ENCODE assay signal across 1 cellular context in genomic region chr22:37726240-37726887, GRCh38.
TF ChIP-seq lines count a peak whose summit lies in the region.

No MANE protein-coding gene starts in this region.

TF ChIP-seq in H1, 55 proteins besides CTCF, POLR2A, EP300 and RAD21:
- TF ChIP-seq SIN3A (conservative IDR thresholded peaks at IDR 0.05 in 1 of 2, IDR thresholded peaks at IDR 0.05 in 1 of 2; ENCODE audit: low read depth in 1 of 2, low read length in 2 of 2) (no peak), SIRT6 (IDR thresholded peaks at IDR 0.05; ENCODE audit: low read length) (no peak), HDAC2 (IDR thresholded peaks at IDR 0.05; ENCODE audit: borderline replicate concordance in 1 of 2, low read depth in 2 of 2, low read length in 2 of 2) (no peak), CHD2 (IDR thresholded peaks at IDR 0.05; ENCODE audit: low read length) (no peak), SRF (IDR thresholded peaks at IDR 0.05; ENCODE audit: low read depth, low read length) (no peak), SIX5 (IDR thresholded peaks at IDR 0.05; ENCODE audit: low read depth, low read length) (no peak), CBX8 (IDR thresholded peaks at IDR 0.05; ENCODE audit: borderline replicate concordance, low read depth, low read length) (no peak), TAF7 (optimal IDR thresholded peaks at IDR 0.05; ENCODE audit: borderline replicate concordance, low read depth, low read length) (no peak), TCF12 (IDR thresholded peaks at IDR 0.05; ENCODE audit: low read depth, low read length) (no peak), CEBPB (IDR thresholded peaks at IDR 0.05; ENCODE audit: low read depth, low read length) (no peak), POLR2AphosphoS5 (IDR thresholded peaks at IDR 0.05; ENCODE audit: low read depth, low read length) (no peak), TEAD4 (IDR thresholded peaks at IDR 0.05; ENCODE audit: low read depth, low read length) (no peak), E2F6 (IDR thresholded peaks at IDR 0.05) (no peak)
TF ChIP-seq in H1: peak in this region for 0.
